In the genomic region with DNA sequence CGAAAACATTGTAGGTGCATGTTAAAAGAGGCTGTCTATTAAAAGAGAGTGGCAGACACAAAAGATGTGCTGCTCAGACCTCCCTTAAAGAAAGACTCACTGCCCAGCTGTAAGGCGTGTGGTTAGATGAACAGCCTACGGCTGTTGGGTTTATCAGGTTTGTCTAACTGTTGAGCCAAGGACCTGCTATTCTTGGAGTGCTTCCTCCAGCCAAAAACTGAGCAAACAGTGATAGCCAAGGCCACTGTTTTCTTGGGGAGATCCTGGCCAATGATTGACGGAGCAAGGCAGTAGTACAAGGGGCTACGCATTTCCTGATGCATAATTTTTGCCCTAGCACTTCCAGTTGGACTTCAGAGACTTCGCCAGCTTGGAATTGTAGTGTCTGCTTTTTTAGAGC, we compare ENCODE assay signal across 13 cellular contexts. TPM values are rescaled to one million over a fixed set of nuclear protein-coding genes. Genes with fewer than 3 reads are reported as not detected.
DNase-seq lines count a peak whose midpoint lies in the region; ATAC-seq, FAIRE-seq and TF ChIP-seq lines count a peak whose summit lies in the region.
"Had no signal": no experiment of that assay in that cellular context is flagged by ENCODE, and none has a peak within 500 bp of the region (broad histone marks: within the 10 kb centered on the region; RNA-seq: fewer than 3 reads in every experiment).

No MANE protein-coding gene starts in this region.

- CTCF ChIA-PET in mammary epithelial cell (lab: Charles Lee; ENCODE audit: low non-redundant PET) = interaction anchor here (0.7 kb wide), 1 partner anchor 82 kb away, joined by 3 read pairs; no protein-coding TSS in a partner anchor

- H3K27me3 ChIP-seq in thoracic aorta (replicated peaks; ENCODE audit: insufficient read depth) (no peaks in the 10 kb centered on the region), mammary epithelial cell (ENCODE audit: insufficient read depth, low read length) (no peaks in the 10 kb centered on the region)

- BruUV-seq in mammary epithelial cell (replicated peaks; lab: Mats Ljungman, UMichigan) = no TSS peak

- peaks cover 8 to 36% of the 10 kb centered on the region in 2 donors for H3K4me1 ChIP-seq in thoracic aorta (ENCODE audit: control insufficient read depth in 1 of 2, low read depth in 2 of 2)
- peaks cover 20% of the 10 kb centered on the region for H3K4me1 ChIP-seq in mammary epithelial cell (ENCODE audit: insufficient read depth, low read length)

- H3K9me3 ChIP-seq in thoracic aorta (no peaks in the 10 kb centered on the region), mammary epithelial cell (replicated peaks; ENCODE audit: insufficient read depth, low read length) (no peaks in the 10 kb centered on the region)
- H3K9me3 ChIP-seq: neutrophil had no signal

- peak overlapping the region; percentile 74 for H3K4me3 Mint-ChIP-seq in activated naive CD4-positive, alpha-beta T cell treated with anti-CD3 and anti-CD28 coated beads, Interleukin-2, amount 50 U/mL, for 24 hours
- peak overlapping the region; percentile 68 for H3K4me3 Mint-ChIP-seq in activated naive CD8-positive, alpha-beta T cell
- H3K4me3 Mint-ChIP-seq in mesothelial cell of epicardium = peak overlapping the region; percentile 30

- no peaks in the 10 kb centered on the region for H3K27me3 Mint-ChIP-seq in activated naive CD4-positive, alpha-beta T cell treated with anti-CD3 and anti-CD28 coated beads, Interleukin-2, amount 50 U/mL, for 24 hours
- H3K27me3 Mint-ChIP-seq in activated naive CD8-positive, alpha-beta T cell = no peaks in the 10 kb centered on the region
- H3K27me3 Mint-ChIP-seq in mesothelial cell of epicardium (ENCODE audit: low read depth) = peaks cover 3% of the 10 kb centered on the region

- no peaks in the 10 kb centered on the region for H4K20me1 ChIP-seq in mammary epithelial cell (ENCODE audit: insufficient read depth, low read length)

- H3K9me3 Mint-ChIP-seq in activated naive CD4-positive, alpha-beta T cell treated with anti-CD3 and anti-CD28 coated beads, Interleukin-2, amount 50 U/mL, for 24 hours = no peaks in the 10 kb centered on the region
- H3K9me3 Mint-ChIP-seq in activated naive CD8-positive, alpha-beta T cell (ENCODE audit: low read depth) = no peaks in the 10 kb centered on the region
- H3K9me3 Mint-ChIP-seq in mesothelial cell of epicardium = no peaks in the 10 kb centered on the region

- H3K4me1 Mint-ChIP-seq in activated naive CD4-positive, alpha-beta T cell treated with anti-CD3 and anti-CD28 coated beads, Interleukin-2, amount 50 U/mL, for 24 hours = peaks cover 42% of the 10 kb centered on the region
- peaks cover 39% of the 10 kb centered on the region for H3K4me1 Mint-ChIP-seq in activated naive CD8-positive, alpha-beta T cell (ENCODE audit: low read depth)
- peaks cover 19% of the 10 kb centered on the region for H3K4me1 Mint-ChIP-seq in mesothelial cell of epicardium

- peak overlapping the region; percentile 80 for H3K27ac Mint-ChIP-seq in activated naive CD4-positive, alpha-beta T cell treated with anti-CD3 and anti-CD28 coated beads, Interleukin-2, amount 50 U/mL, for 24 hours
- peak overlapping the region; percentile 48 for H3K27ac Mint-ChIP-seq in activated naive CD8-positive, alpha-beta T cell
- H3K27ac Mint-ChIP-seq in mesothelial cell of epicardium = no peak overlapping the region

- H3K36me3 Mint-ChIP-seq in activated naive CD4-positive, alpha-beta T cell treated with anti-CD3 and anti-CD28 coated beads, Interleukin-2, amount 50 U/mL, for 24 hours = peaks cover 7% of the 10 kb centered on the region
- peaks cover 4% of the 10 kb centered on the region for H3K36me3 Mint-ChIP-seq in activated naive CD8-positive, alpha-beta T cell
- peaks cover 1% of the 10 kb centered on the region for H3K36me3 Mint-ChIP-seq in mesothelial cell of epicardium

- DNase-seq in activated naive CD4-positive, alpha-beta T cell treated with anti-CD3 and anti-CD28 coated beads, Interleukin-2, amount 50 U/mL, for 16 hours = no peak
- DNase-seq in mesothelial cell of epicardium (ENCODE audit: low spot score in 2 of 2, unreplicated experiment in 2 of 2) (no peak), thoracic aorta (ENCODE audit: low spot score) (no peak), urothelium cell line (ENCODE audit: low spot score) (no peak), mammary epithelial cell (no peak), GM13977 (ENCODE audit: low spot score) (no peak)
- DNase-seq: AML-193, EL, MV-4-11, NCI-H2171 treated with DMSO at 0.1 percent for 48 hours had no signal

- H3K27ac ChIP-seq in thoracic aorta = peak overlapping the region; percentile 23 to 24
- no peak overlapping the region for H3K27ac ChIP-seq in mammary epithelial cell (ENCODE audit: insufficient read depth, low read depth, low read length)
- H3K27ac ChIP-seq: neutrophil had no signal

- WGBS in mammary epithelial cell (ENCODE audit: low coverage, missing lambda C conversion rate) = 93% methylated on average over 6 of the region's 6 CpGs

- no peaks in the 10 kb centered on the region for H3K36me3 ChIP-seq in thoracic aorta
- H3K36me3 ChIP-seq in mammary epithelial cell (ENCODE audit: insufficient read depth, low read length) = no peaks in the 10 kb centered on the region
- H3K36me3 ChIP-seq: neutrophil had no signal

- no peak overlapping the region for H3K9ac ChIP-seq in mammary epithelial cell (ENCODE audit: insufficient read depth, low read length)

- TF ChIP-seq CTCF in mesothelial cell of epicardium (IDR thresholded peaks at IDR 0.05; ENCODE audit: unreplicated experiment) (no peak), thoracic aorta (IDR thresholded peaks at IDR 0.05) (no peak), mammary epithelial cell (conservative IDR thresholded peaks at IDR 0.05 in 1 of 2, IDR thresholded peaks at IDR 0.05 in 1 of 2; ENCODE audit: extremely low read depth in 1 of 2, insufficient read depth in 1 of 2, low read depth in 1 of 2, low read length in 2 of 2) (no peak), GM13977 (IDR thresholded peaks at IDR 0.05; ENCODE audit: extremely low read depth, insufficient read depth, missing control alignments) (no peak)

- H2AFZ ChIP-seq in mammary epithelial cell (ENCODE audit: low read depth, low read length) = no peak overlapping the region

- in situ Hi-C loops in mammary epithelial cell (cut with MboI; ENCODE audit: low sequenced_read_pairs in 2 of 2) = no loop called here
- in situ Hi-C loops in GM13977 (cut with MboI; ENCODE audit: low pct_unique_long_range_greater_than_20kb, low sequenced_read_pairs, unreplicated experiment) = no loop called here

- dilution Hi-C loops in mammary epithelial cell (cut with HindIII; ENCODE audit: low sequenced_read_pairs) = no loop called here

- peaks cover 35% of the 10 kb centered on the region for H3K79me2 ChIP-seq in mammary epithelial cell (ENCODE audit: insufficient read depth, low read length)

- FAIRE-seq in urothelium cell line (lab: Jason Lieb, UNC) = no peak

- no peak overlapping the region for H3K4me3 ChIP-seq in thoracic aorta
- H3K4me3 ChIP-seq in mammary epithelial cell (replicated peaks in 1 of 3; ENCODE audit: insufficient read depth in 1 of 3, low read depth in 2 of 3, low read length in 3 of 3) = no peak overlapping the region

- ATAC-seq in thoracic aorta (ENCODE audit: insufficient number of reproducible peaks, low FRiP score, low read depth) = no peak

- intact Hi-C loops in mammary epithelial cell (cut with micrococcal nuclease) = loop anchor here (5.0 kb wide), 2 partner anchors 77 to 112 kb away; no protein-coding TSS in a partner anchor

- no peak overlapping the region for H3K4me2 ChIP-seq in mammary epithelial cell (ENCODE audit: insufficient read depth, low read depth, low read length)

RNA-seq across cellular contexts. Expression of a gene that starts 1.4 kb away (rescaled TPM):
- total RNA-seq in mesothelial cell of epicardium (33.7 to 37.3 TPM (median 35.2 TPM) in 3 replicates), thoracic aorta (10 to 100 TPM; 56.0 to 69.4 TPM), mammary epithelial cell (100 to 1,000 TPM in 1 of 2 donors, 10 to 100 TPM in 1; 74.9 to 116 TPM)
- 21.1 TPM for polyA plus RNA-seq in mammary epithelial cell
- polyA minus RNA-seq in mammary epithelial cell = 42.4 TPM

RNA-seq across cellular contexts. Expression of a gene that starts 3.4 kb away (rescaled TPM):
- total RNA-seq in mesothelial cell of epicardium = not detected in 3 replicates
- total RNA-seq in thoracic aorta = not detected
- total RNA-seq in mammary epithelial cell = not detected
- not detected for polyA plus RNA-seq in mammary epithelial cell
- polyA minus RNA-seq in mammary epithelial cell = not detected
